Comparison of ENCODE assay signal across 19 cellular contexts in the genomic region with DNA sequence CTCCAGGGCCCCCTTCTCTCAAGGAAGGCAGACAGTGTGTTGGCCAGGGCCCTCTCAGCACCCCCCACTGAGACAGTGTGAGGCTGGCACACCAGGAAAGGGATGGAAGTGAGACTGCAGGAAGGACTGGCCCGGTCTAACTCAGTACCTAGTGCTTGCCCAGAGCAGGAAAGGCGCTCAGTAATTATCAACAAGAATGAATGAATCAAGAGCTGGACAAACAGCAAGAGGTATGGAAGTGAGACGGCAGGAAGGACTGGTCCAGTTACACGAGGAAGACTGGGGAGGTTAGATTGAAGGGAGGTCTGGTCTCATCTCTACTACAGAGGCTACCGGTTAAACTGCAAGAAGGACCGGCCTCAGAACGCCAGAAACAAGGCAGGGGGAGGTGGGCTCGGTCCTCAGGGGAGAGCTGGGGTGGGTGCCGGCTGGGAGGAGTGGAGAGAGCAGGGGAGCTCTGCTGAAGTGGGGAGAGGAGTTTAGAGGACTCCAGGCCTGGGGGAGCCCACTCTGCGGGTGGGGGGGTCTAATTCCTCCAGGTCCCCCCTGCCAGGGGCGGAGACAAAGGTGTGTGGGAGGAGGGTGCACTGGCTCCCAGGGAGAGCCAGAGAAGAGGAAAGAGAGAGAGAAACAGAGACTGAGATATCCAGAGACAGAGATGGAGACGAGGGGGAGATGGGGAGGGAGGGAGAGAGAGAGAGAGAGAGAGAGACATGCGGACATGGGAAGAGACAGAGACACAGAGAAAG. TPM values are rescaled to one million over a fixed set of nuclear protein-coding genes. Genes with fewer than 3 reads are reported as not detected.
DNase-seq lines count a peak whose midpoint lies in the region; ATAC-seq and TF ChIP-seq lines count a peak whose summit lies in the region.
"Had no signal": no experiment of that assay in that cellular context is flagged by ENCODE, and none has a peak within 500 bp of the region (broad histone marks: within the 10 kb centered on the region; RNA-seq: fewer than 3 reads in every experiment).

No MANE protein-coding gene starts in this region.

- peaks cover 13% of the 10 kb centered on the region for H3K4me1 Mint-ChIP-seq in T-helper 17 cell
- H3K4me1 Mint-ChIP-seq in glutamatergic neuron (ENCODE audit: low read depth, unreplicated experiment): peaks cover 25% of the 10 kb centered on the region

- H3K4me1 ChIP-seq in ovary (ENCODE audit: insufficient read depth) (no peaks in the 10 kb centered on the region), MM.1S (ENCODE audit: low read length) (no peaks in the 10 kb centered on the region)
- H3K4me1 ChIP-seq: foreskin keratinocyte, HAP-1 had no signal

- H4K20me1 ChIP-seq in MM.1S (ENCODE audit: insufficient read depth, low read length): no peaks in the 10 kb centered on the region; the same call in 1 of the 2 replicates

- intact Hi-C loops in ovary (cut with DNase I): no loop called here

- peaks cover 59% of the 10 kb centered on the region for H3K27me3 Mint-ChIP-seq in T-helper 17 cell
- H3K27me3 Mint-ChIP-seq in glutamatergic neuron (ENCODE audit: unreplicated experiment): peaks cover 8% of the 10 kb centered on the region

- no peak for ATAC-seq in T-helper 17 cell
- no peak for ATAC-seq in HG02571 (IDR thresholded peaks at IDR 0.05; ENCODE audit: unreplicated experiment)

- TF ChIP-seq CTCF in glutamatergic neuron (IDR thresholded peaks at IDR 0.05; ENCODE audit: partially characterized antibody, unreplicated experiment) (no peak), ovary (IDR thresholded peaks at IDR 0.05) (no peak), MM.1S (IDR thresholded peaks at IDR 0.05; ENCODE audit: low read length) (no peak)

- DNase-seq in NCI-H1105 treated with DMSO at 0.1 percent for 48 hours (lab: John Stamatoyannopoulos, UW) (peak; percentile 17), NCI-H1105 (lab: John Stamatoyannopoulos, UW) (no peak), T-helper 17 cell (no peak), glutamatergic neuron (no peak), ovary (no peak), SHP77 (lab: John Stamatoyannopoulos, UW) (no peak), MM.1S (no peak)
- DNase-seq: 8988T; activated B cell treated with CpG ODN at 0.5 μM for 24 hours; activated naive CD4-positive, alpha-beta T cell treated with Interleukin-2 at 50 U/mL for 16 hours; CD4-positive, CD25-positive, alpha-beta regulatory T cell; EL; foreskin keratinocyte; NCI-H1436 treated with DMSO at 0.1 percent for 48 hours; stimulated activated CD4-positive, alpha-beta T cell treated with anti-CD3 and anti-CD28 coated beads, Interleukin-12 subunit alpha, Interleukin-12 subunit beta, amount 100 ng/mL, for 4 hours had no signal

- 22 to 25% (median 24%) methylated on average over 13 of the region's 13 CpGs for WGBS in ovary, 3 donors

- H3K4me3 ChIP-seq in ovary (peak overlapping the region; percentile 35), MM.1S (ENCODE audit: low read length) (no peak overlapping the region)

- H3K4me2 ChIP-seq in MM.1S (ENCODE audit: low read depth, low read length): no peak overlapping the region
- H3K4me2 ChIP-seq: KMS-11 had no signal

- no peak overlapping the region for H3K9ac ChIP-seq in MM.1S (ENCODE audit: low read length)
- H3K9ac ChIP-seq: KMS-11 had no signal

- no peak for TF ChIP-seq EP300 in ovary (IDR thresholded peaks at IDR 0.05)

- H3K9me2 ChIP-seq in MM.1S (replicated peaks; ENCODE audit: insufficient read depth, low read length): no peaks in the 10 kb centered on the region

- H3K79me2 ChIP-seq in MM.1S (ENCODE audit: low read length): no peaks in the 10 kb centered on the region

- H3F3A ChIP-seq in MM.1S (ENCODE audit: insufficient read depth, low read length): no peaks in the 10 kb centered on the region

- H3K27ac Mint-ChIP-seq in T-helper 17 cell (peak overlapping the region; percentile 2), glutamatergic neuron (ENCODE audit: unreplicated experiment) (peak overlapping the region; percentile 90)
- H3K27ac Mint-ChIP-seq: activated B cell treated with CpG ODN at 0.5 μM for 24 hours had no signal

- H3K36me3 ChIP-seq in ovary (no peaks in the 10 kb centered on the region), MM.1S (replicated peaks; ENCODE audit: insufficient read depth, low read length) (no peaks in the 10 kb centered on the region)
- H3K36me3 ChIP-seq: HAP-1 had no signal

- H3K27me3 ChIP-seq in ovary (peaks cover 2% of the 10 kb centered on the region), MM.1S (replicated peaks; ENCODE audit: insufficient read depth, low read length) (peaks cover 84% of the 10 kb centered on the region)

- H2AFZ ChIP-seq in MM.1S (ENCODE audit: low read length): no peak overlapping the region

- TF ChIP-seq POLR2A in ovary (IDR thresholded peaks at IDR 0.05): no peak

- H3K9me3 Mint-ChIP-seq in glutamatergic neuron (ENCODE audit: unreplicated experiment): peaks cover 8% of the 10 kb centered on the region
- H3K9me3 Mint-ChIP-seq: activated B cell treated with CpG ODN at 0.5 μM for 24 hours had no signal

- no peaks in the 10 kb centered on the region for H3K9me3 ChIP-seq in T-helper 17 cell (ENCODE audit: control insufficient read depth, low read length, poor library complexity, severe bottlenecking)
- H3K9me3 ChIP-seq in ovary: no peaks in the 10 kb centered on the region
- H3K9me3 ChIP-seq in MM.1S (replicated peaks; ENCODE audit: insufficient read depth, low read length): no peaks in the 10 kb centered on the region
- H3K9me3 ChIP-seq: HAP-1 had no signal

- H3K4me3 Mint-ChIP-seq in T-helper 17 cell (peak overlapping the region; percentile 37), glutamatergic neuron (ENCODE audit: unreplicated experiment) (peak overlapping the region; percentile 92)
- H3K4me3 Mint-ChIP-seq: activated B cell treated with CpG ODN at 0.5 μM for 24 hours had no signal

- H3K27ac ChIP-seq in ovary (no peak overlapping the region), MM.1S (ENCODE audit: low read length) (no peak overlapping the region)
- H3K27ac ChIP-seq: foreskin keratinocyte, KMS-11 had no signal

- H3K36me3 Mint-ChIP-seq in T-helper 17 cell (ENCODE audit: low read depth) (peaks cover 6% of the 10 kb centered on the region), glutamatergic neuron (ENCODE audit: unreplicated experiment) (no peaks in the 10 kb centered on the region)
- H3K36me3 Mint-ChIP-seq: CD4-positive, CD25-positive, alpha-beta regulatory T cell had no signal

RNA-seq across cellular contexts. Expression of gene SLC8A2, which starts 1.1 kb away (rescaled TPM):
- not detected for total RNA-seq in T-helper 17 cell
- 115 TPM for total RNA-seq in glutamatergic neuron (ENCODE audit: unreplicated experiment)
- total RNA-seq in ovary: 1 to 10 TPM in 1 of 7 donors, under 1 TPM in 3, not detected in 3; 0.07 to 1.3 (median 0.39) TPM
- polyA plus RNA-seq in ovary: under 1 TPM; 0.08 to 0.60 TPM
- total RNA-seq: activated B cell treated with CpG ODN at 0.5 μM for 24 hours; CD4-positive, CD25-positive, alpha-beta regulatory T cell; NCI-H460 had no signal
- polyA plus RNA-seq: CD4-positive, CD25-positive, alpha-beta regulatory T cell had no signal

RNA-seq across cellular contexts. Expression of gene KPTN, which starts 13.4 kb away (rescaled TPM):
- total RNA-seq in T-helper 17 cell (1 to 10 TPM; 3.5 to 6.3 TPM), glutamatergic neuron (ENCODE audit: unreplicated experiment) (51.2 TPM), ovary (1 to 10 TPM; 2.8 to 5.5 (median 4.4) TPM)
- 1 to 10 TPM; 4.4 to 5.4 TPM for polyA plus RNA-seq in ovary

RNA-seq across cellular contexts. Expression of gene NAPA, which starts 44.2 kb away (rescaled TPM):
- 100 to 1,000 TPM; 124 to 133 TPM for total RNA-seq in T-helper 17 cell
- 262 TPM for total RNA-seq in glutamatergic neuron (ENCODE audit: unreplicated experiment)
- total RNA-seq in ovary: 100 to 1,000 TPM in 2 of 7 donors, 10 to 100 TPM in 5; 76.5 to 101 (median 95.1) TPM
- polyA plus RNA-seq in ovary: 10 to 100 TPM; 59.4 to 74.5 TPM

RNA-seq across cellular contexts. Expression of gene MEIS3, which starts 51.3 kb away (rescaled TPM):
- under 1 TPM in 1 of 2 donors, not detected in 1; 0.34 TPM for total RNA-seq in T-helper 17 cell
- 255 TPM for total RNA-seq in glutamatergic neuron (ENCODE audit: unreplicated experiment)
- 10 to 100 TPM; 13.3 to 30.6 (median 18.7) TPM for total RNA-seq in ovary
- 10 to 100 TPM in 1 of 2 donors, 1 to 10 TPM in 1; 7.2 to 18.6 TPM for polyA plus RNA-seq in ovary
- total RNA-seq: activated B cell treated with CpG ODN at 0.5 μM for 24 hours; CD4-positive, CD25-positive, alpha-beta regulatory T cell had no signal

Comparison
In these comparisons a context has a peak if more than half of its experiments do, and no peak if none do; other contexts are left out.
1. RNA of gene SLC8A2, which starts 1.1 kb away (total RNA-seq): 115 TPM in glutamatergic neuron (single experiment); 0.07 to 1.3 TPM in ovary and not detected in T-helper 17 cell; every median in the first group is over 10 times any median in the second.